12 cellular contexts compared by ENCODE assay signal in genomic region chr17:1590747-1591473, GRCh38. TPM values are rescaled to one million over a fixed set of nuclear protein-coding genes. Genes with fewer than 3 reads are reported as not detected.
DNase-seq lines count a peak whose midpoint lies in the region; ATAC-seq and TF ChIP-seq lines count a peak whose summit lies in the region.
"Had no signal": no experiment of that assay in that cellular context is flagged by ENCODE, and none has a peak within 500 bp of the region (broad histone marks: within the 10 kb centered on the region; RNA-seq: fewer than 3 reads in every experiment).

No MANE protein-coding gene starts in this region.

- peaks cover 13% of the 10 kb centered on the region for H3K4me1 ChIP-seq in cardiac muscle cell (ENCODE audit: low read depth)
- H3K4me1 ChIP-seq in lung (ENCODE audit: control insufficient read depth in 2 of 2, insufficient read depth in 2 of 2, low read length in 2 of 2) = peaks cover 0 to 7% of the 10 kb centered on the region in 2 donors

- intact Hi-C loops in left ventricle myocardium superior (cut with micrococcal nuclease) = no loop called here

- CTCF ChIA-PET in activated CD4-positive, alpha-beta memory T cell treated with anti-CD3 and anti-CD28 coated beads, Interleukin-2, amount 10 ng/mL, durations not matched to agents 7 days and 5 days (lab: Charles Lee) = no interaction called here

- H3K4me1 Mint-ChIP-seq in activated CD4-positive, alpha-beta memory T cell treated with anti-CD3 and anti-CD28 coated beads, Interleukin-2, amount 10 ng/mL, durations not matched to agents 7 days and 5 days = peaks cover 2% of the 10 kb centered on the region

- no peak for ATAC-seq in left ventricle myocardium superior
- no peak for ATAC-seq in lung (ENCODE audit: insufficient read depth, low FRiP score)
- ATAC-seq: natural killer cell treated with Interleukin-12 subunit alpha and Interleukin-12 subunit beta and Interleukin-15 and Interleukin-18, amount 100 ng/mL, for 72 hours had no signal

- 75 to 85% methylated on average over 30 to 38 of the region's 38 CpGs for WGBS in lung, 2 donors

- H3K36me3 ChIP-seq in cardiac muscle cell (no peaks in the 10 kb centered on the region), lung (ENCODE audit: control insufficient read depth in 2 of 2, insufficient read depth in 2 of 2, low read length in 2 of 2) (peaks cover 0 to 30% of the 10 kb centered on the region in 2 donors)

- no peak overlapping the region for H3K4me3 ChIP-seq in cardiac muscle cell
- H3K4me3 ChIP-seq in lung = no peak overlapping the region
- H3K4me3 ChIP-seq: testis had no signal

- no peaks in the 10 kb centered on the region for H3K27me3 Mint-ChIP-seq in activated CD4-positive, alpha-beta memory T cell treated with anti-CD3 and anti-CD28 coated beads, Interleukin-2, amount 10 ng/mL, durations not matched to agents 7 days and 5 days
- H3K27me3 Mint-ChIP-seq: activated CD4-positive, alpha-beta T cell treated with anti-CD3 and anti-CD28 coated beads for 36 hours; natural killer cell treated with Interleukin-12 subunit alpha and Interleukin-12 subunit beta and Interleukin-15 and Interleukin-18, amount 100 ng/mL, for 72 hours had no signal

- H3K27ac ChIP-seq in cardiac muscle cell (peak overlapping the region; percentile 51), lung (ENCODE audit: low read depth in 1 of 2, low read length in 1 of 2) (peak overlapping the region; percentile 21 to 75)

- no peak overlapping the region for H3K27ac Mint-ChIP-seq in activated CD4-positive, alpha-beta memory T cell treated with anti-CD3 and anti-CD28 coated beads, Interleukin-2, amount 10 ng/mL, durations not matched to agents 7 days and 5 days
- H3K27ac Mint-ChIP-seq: activated CD4-positive, alpha-beta T cell treated with anti-CD3 and anti-CD28 coated beads for 36 hours; activated naive CD4-positive, alpha-beta T cell treated with anti-CD3 and anti-CD28 coated beads, Interleukin-2, amount 50 U/mL, for 72 hours; natural killer cell treated with Interleukin-12 subunit alpha and Interleukin-12 subunit beta and Interleukin-15 and Interleukin-18, amount 100 ng/mL, for 72 hours had no signal

- no peak for DNase-seq in cardiac muscle cell (ENCODE audit: low read depth in 1 of 2, low spot score in 1 of 2)
- DNase-seq in left ventricle myocardium superior = no peak
- DNase-seq in lung (ENCODE audit: low spot score) = no peak
- no peak for DNase-seq in NCI-H146 treated with DMSO at 0.1 percent for 48 hours (lab: John Stamatoyannopoulos, UW; ENCODE audit: unreplicated experiment)
- DNase-seq in NCI-H2029 treated with DMSO at 0.1 percent for 48 hours (lab: John Stamatoyannopoulos, UW) = no peak
- no peak for DNase-seq in activated CD4-positive, alpha-beta memory T cell treated with anti-CD3 and anti-CD28 coated beads, Interleukin-2, amount 10 ng/mL, durations not matched to agents 7 days and 5 days
- DNase-seq: activated CD4-positive, alpha-beta T cell treated with anti-CD3 and anti-CD28 coated beads for 36 hours; KG1 had no signal

- H3K27me3 ChIP-seq in cardiac muscle cell (no peaks in the 10 kb centered on the region), lung (ENCODE audit: control insufficient read depth, insufficient read depth) (no peaks in the 10 kb centered on the region)
- H3K27me3 ChIP-seq: testis had no signal

- H3K9me3 Mint-ChIP-seq in activated CD4-positive, alpha-beta memory T cell treated with anti-CD3 and anti-CD28 coated beads, Interleukin-2, amount 10 ng/mL, durations not matched to agents 7 days and 5 days = no peaks in the 10 kb centered on the region
- H3K9me3 Mint-ChIP-seq: activated naive CD4-positive, alpha-beta T cell treated with anti-CD3 and anti-CD28 coated beads, Interleukin-2, amount 50 U/mL, for 72 hours; natural killer cell treated with Interleukin-12 subunit alpha and Interleukin-12 subunit beta and Interleukin-15 and Interleukin-18, amount 100 ng/mL, for 72 hours had no signal

- H3K36me3 Mint-ChIP-seq in activated CD4-positive, alpha-beta memory T cell treated with anti-CD3 and anti-CD28 coated beads, Interleukin-2, amount 10 ng/mL, durations not matched to agents 7 days and 5 days (ENCODE audit: low read depth) = no peaks in the 10 kb centered on the region
- H3K36me3 Mint-ChIP-seq: activated naive CD4-positive, alpha-beta T cell treated with anti-CD3 and anti-CD28 coated beads, Interleukin-2, amount 50 U/mL, for 72 hours; natural killer cell treated with Interleukin-12 subunit alpha and Interleukin-12 subunit beta and Interleukin-15 and Interleukin-18, amount 100 ng/mL, for 72 hours had no signal

- POLR2A ChIA-PET in activated CD4-positive, alpha-beta memory T cell treated with anti-CD3 and anti-CD28 coated beads, Interleukin-2, amount 10 ng/mL, durations not matched to agents 7 days and 5 days (lab: Charles Lee) = no interaction called here

- TF ChIP-seq CTCF in cardiac muscle cell (IDR thresholded peaks at IDR 0.05; ENCODE audit: low read depth, low read length) = no peak
- TF ChIP-seq CTCF in lung (IDR thresholded peaks at IDR 0.05; ENCODE audit: control extremely low read depth, extremely low read depth) = no peak

- no peaks in the 10 kb centered on the region for H3K9me3 ChIP-seq in cardiac muscle cell (ENCODE audit: low read depth)
- H3K9me3 ChIP-seq in lung (ENCODE audit: control insufficient read depth in 2 of 2, insufficient read depth in 1 of 2, low read length in 1 of 2) = no peaks in the 10 kb centered on the region
- H3K9me3 ChIP-seq: testis had no signal

- H3K4me3 Mint-ChIP-seq in activated CD4-positive, alpha-beta memory T cell treated with anti-CD3 and anti-CD28 coated beads, Interleukin-2, amount 10 ng/mL, durations not matched to agents 7 days and 5 days = no peak overlapping the region
- H3K4me3 Mint-ChIP-seq: activated CD4-positive, alpha-beta T cell treated with anti-CD3 and anti-CD28 coated beads for 36 hours; natural killer cell treated with Interleukin-12 subunit alpha and Interleukin-12 subunit beta and Interleukin-15 and Interleukin-18, amount 100 ng/mL, for 72 hours had no signal

RNA-seq across cellular contexts. Expression of gene PITPNA, which starts 28.3 kb away (rescaled TPM):
- total RNA-seq in cardiac muscle cell = 33.1 and 33.6 TPM in 2 replicates
- polyA plus RNA-seq in cardiac muscle cell = 68.0 and 75.4 TPM in 2 replicates
- 52.6 TPM for total RNA-seq in left ventricle myocardium superior
- 10 to 100 TPM; 43.9 to 89.7 TPM for total RNA-seq in lung
- 10 to 100 TPM; 21.5 to 48.9 TPM for polyA plus RNA-seq in lung
- 10 to 100 TPM; 46.4 to 47.8 TPM for total RNA-seq in activated CD4-positive, alpha-beta memory T cell treated with anti-CD3 and anti-CD28 coated beads, Interleukin-2, amount 10 ng/mL, durations not matched to agents 7 days and 5 days

RNA-seq across cellular contexts. Expression of gene SLC43A2, which starts 37.7 kb away (rescaled TPM):
- total RNA-seq in cardiac muscle cell (3.0 and 5.3 TPM in 2 replicates), left ventricle myocardium superior (3.1 TPM), lung (10 to 100 TPM; 47.9 to 89.2 TPM)
- polyA plus RNA-seq in cardiac muscle cell (2.5 and 4.7 TPM in 2 replicates), lung (100 to 1,000 TPM in 1 of 2 donors, 10 to 100 TPM in 1; 27.0 to 125 TPM)
- total RNA-seq in activated CD4-positive, alpha-beta memory T cell treated with anti-CD3 and anti-CD28 coated beads, Interleukin-2, amount 10 ng/mL, durations not matched to agents 7 days and 5 days = under 1 TPM; 0.73 to 0.85 TPM

RNA-seq across cellular contexts. Expression of gene SCARF1, which starts 54.6 kb away (rescaled TPM):
- 7.6 and 9.8 TPM in 2 replicates for total RNA-seq in cardiac muscle cell
- polyA plus RNA-seq in cardiac muscle cell = 1.8 and 3.2 TPM in 2 replicates
- total RNA-seq in left ventricle myocardium superior = 13.1 TPM
- total RNA-seq in lung = 10 to 100 TPM; 34.2 to 39.7 TPM
- 10 to 100 TPM; 17.1 to 24.5 TPM for polyA plus RNA-seq in lung
- total RNA-seq in activated CD4-positive, alpha-beta memory T cell treated with anti-CD3 and anti-CD28 coated beads, Interleukin-2, amount 10 ng/mL, durations not matched to agents 7 days and 5 days = 1 to 10 TPM; 2.8 to 3.2 TPM
- total RNA-seq: A673 had no signal

RNA-seq across cellular contexts. Expression of gene RILP, which starts 58.8 kb away (rescaled TPM):
- total RNA-seq in cardiac muscle cell = 63.0 and 79.4 TPM in 2 replicates
- 31.7 and 38.9 TPM in 2 replicates for polyA plus RNA-seq in cardiac muscle cell
- 81.4 TPM for total RNA-seq in left ventricle myocardium superior
- 10 to 100 TPM; 25.0 to 46.3 TPM for total RNA-seq in lung
- 10 to 100 TPM; 23.1 to 39.8 TPM for polyA plus RNA-seq in lung
- total RNA-seq in activated CD4-positive, alpha-beta memory T cell treated with anti-CD3 and anti-CD28 coated beads, Interleukin-2, amount 10 ng/mL, durations not matched to agents 7 days and 5 days = 1 to 10 TPM; 7.5 to 8.7 TPM
